ENCODE assay signal across 14 cellular contexts in genomic region chrX:56066016-56066415, GRCh38.
DNase-seq lines count a peak whose midpoint lies in the region; ATAC-seq lines count a peak whose summit lies in the region.
"Had no signal": no experiment of that assay in that cellular context is flagged by ENCODE, and none has a peak within 500 bp of the region (broad histone marks: within the 10 kb centered on the region; RNA-seq: fewer than 3 reads in every experiment).

No MANE protein-coding gene starts in this region.

- H3K9me3 Mint-ChIP-seq in activated CD4-positive, alpha-beta memory T cell treated with anti-CD3 and anti-CD28 coated beads for 36 hours: peaks cover 33% of the 10 kb centered on the region

- intact Hi-C loops in activated CD4-positive, alpha-beta memory T cell treated with anti-CD3 and anti-CD28 coated beads for 36 hours (cut with micrococcal nuclease): no loop called here

- peak; percentile 2 for DNase-seq in renal cortical epithelial cell (ENCODE audit: low read depth)
- no peak for DNase-seq in effector CD4-positive, alpha-beta T cell
- DNase-seq in activated CD4-positive, alpha-beta memory T cell treated with anti-CD3 and anti-CD28 coated beads for 36 hours: no peak
- DNase-seq: activated CD4-positive, alpha-beta T cell treated with anti-CD3 and anti-CD28 coated beads, Interleukin-2, amount 50 U/mL, for 4 hours; activated gamma-delta T cell treated with Interleukin-2 at 50 U/mL for 16 hours; Calu3; heart left ventricle; left lung; thyroid gland had no signal

- POLR2A ChIA-PET in activated CD4-positive, alpha-beta memory T cell treated with anti-CD3 and anti-CD28 coated beads for 36 hours (lab: Charles Lee): no interaction called here

- CTCF ChIA-PET in activated CD4-positive, alpha-beta memory T cell treated with anti-CD3 and anti-CD28 coated beads for 36 hours (lab: Charles Lee): no interaction called here

- H3K36me3 Mint-ChIP-seq in activated CD4-positive, alpha-beta memory T cell treated with anti-CD3 and anti-CD28 coated beads for 36 hours: peaks cover 11% of the 10 kb centered on the region
- H3K36me3 Mint-ChIP-seq: neural progenitor cell had no signal

- H3K4me3 Mint-ChIP-seq in activated CD4-positive, alpha-beta memory T cell treated with anti-CD3 and anti-CD28 coated beads for 36 hours: no peak overlapping the region
- H3K4me3 Mint-ChIP-seq: neural progenitor cell had no signal

- ATAC-seq in GM18907 (IDR thresholded peaks at IDR 0.05; ENCODE audit: unreplicated experiment) (peak; percentile 61), HG02571 (IDR thresholded peaks at IDR 0.05; ENCODE audit: unreplicated experiment) (peak; percentile 67), HG03460 (IDR thresholded peaks at IDR 0.05; ENCODE audit: unreplicated experiment) (peak; percentile 63), HG03025 (IDR thresholded peaks at IDR 0.05; ENCODE audit: low FRiP score, unreplicated experiment) (no peak)
- ATAC-seq: heart left ventricle, left lung had no signal

- no peak overlapping the region for H3K27ac Mint-ChIP-seq in activated CD4-positive, alpha-beta memory T cell treated with anti-CD3 and anti-CD28 coated beads for 36 hours
- H3K27ac Mint-ChIP-seq: neural progenitor cell had no signal

- H3K4me1 Mint-ChIP-seq in activated CD4-positive, alpha-beta memory T cell treated with anti-CD3 and anti-CD28 coated beads for 36 hours (ENCODE audit: low read depth): peaks cover 8% of the 10 kb centered on the region
- H3K4me1 Mint-ChIP-seq: neural progenitor cell had no signal

- no peaks in the 10 kb centered on the region for H3K27me3 Mint-ChIP-seq in activated CD4-positive, alpha-beta memory T cell treated with anti-CD3 and anti-CD28 coated beads for 36 hours
